ENCODE assay signal across 16 cellular contexts in the genomic region with DNA sequence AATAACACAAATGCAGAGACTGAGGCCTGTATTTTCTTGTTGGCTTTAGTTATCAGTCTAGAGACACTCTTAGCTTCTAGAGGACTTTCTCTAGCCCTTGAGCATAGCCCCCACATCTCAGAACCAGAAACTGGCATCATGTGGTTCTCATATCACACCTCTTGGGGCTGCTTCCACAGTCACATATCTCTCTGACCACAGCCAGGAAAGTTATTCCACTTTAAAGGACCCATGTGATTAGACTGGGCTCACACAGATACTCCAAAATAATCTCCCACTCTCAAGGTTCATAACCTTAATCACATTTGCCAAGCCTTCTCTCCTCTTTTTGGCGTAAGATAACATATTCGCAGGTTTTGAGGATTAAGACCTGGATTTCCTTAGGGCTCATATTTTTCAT.
DNase-seq lines count a peak whose midpoint lies in the region; ATAC-seq and TF ChIP-seq lines count a peak whose summit lies in the region.
"Had no signal": no experiment of that assay in that cellular context is flagged by ENCODE, and none has a peak within 500 bp of the region (broad histone marks: within the 10 kb centered on the region; RNA-seq: fewer than 3 reads in every experiment).

No MANE protein-coding gene starts in this region.

- 41 to 69% (median 58%) methylated on average over 2 of the region's 2 CpGs for WGBS in adrenal gland, 4 donors
- WGBS in prostate gland, result 62% methylated on average over 2 of the region's 2 CpGs

- H3K9me3 ChIP-seq in adrenal gland (replicated peaks in 1 of 3), result peaks cover 0 to 5% (median 0%) of the 10 kb centered on the region in 3 donors
- no peaks in the 10 kb centered on the region for H3K9me3 ChIP-seq in CD8-positive, alpha-beta memory T cell (ENCODE audit: low read length)
- no peaks in the 10 kb centered on the region for H3K9me3 ChIP-seq in prostate gland
- H3K9me3 ChIP-seq: BLaER1 treated with 17β-estradiol and CSF1 and Interleukin-3, amounts not matched to agents 10 nM and 100 nM had no signal

- TF ChIP-seq CTCF in adrenal gland (IDR thresholded peaks at IDR 0.05) (no peak), prostate gland (IDR thresholded peaks at IDR 0.05) (no peak)

- H3K27ac Mint-ChIP-seq in CD8-positive, alpha-beta memory T cell, result no peak overlapping the region
- H3K27ac Mint-ChIP-seq: CD4-positive, CD25-positive, alpha-beta regulatory T cell; H9 had no signal

- H3K36me3 ChIP-seq in adrenal gland (replicated peaks in 1 of 2), result no peaks in the 10 kb centered on the region
- no peaks in the 10 kb centered on the region for H3K36me3 ChIP-seq in CD8-positive, alpha-beta memory T cell (ENCODE audit: insufficient read depth, low read length)
- H3K36me3 ChIP-seq in prostate gland, result no peaks in the 10 kb centered on the region
- H3K36me3 ChIP-seq: BLaER1 treated with 17β-estradiol and CSF1 and Interleukin-3, amounts not matched to agents 10 nM and 100 nM had no signal

- H3K9me3 Mint-ChIP-seq in CD8-positive, alpha-beta memory T cell, result peaks cover 5 to 12% (median 6%) of the 10 kb centered on the region in 5 donors
- H3K9me3 Mint-ChIP-seq: H9 had no signal

- H3K4me3 ChIP-seq in adrenal gland, result no peak overlapping the region
- no peak overlapping the region for H3K4me3 ChIP-seq in CD8-positive, alpha-beta memory T cell (ENCODE audit: low read length)
- H3K4me3 ChIP-seq in prostate gland, result no peak overlapping the region
- H3K4me3 ChIP-seq: BLaER1 treated with 17β-estradiol and CSF1 and Interleukin-3, amounts not matched to agents 10 nM and 100 nM; GM12878 had no signal

- H3K27me3 ChIP-seq in adrenal gland (no peaks in the 10 kb centered on the region), prostate gland (replicated peaks; ENCODE audit: insufficient read depth) (no peaks in the 10 kb centered on the region)
- H3K27me3 ChIP-seq in CD8-positive, alpha-beta memory T cell (ENCODE audit: insufficient read depth, low read length, poor library complexity, severe bottlenecking), result no peaks in the 10 kb centered on the region
- H3K27me3 ChIP-seq: BLaER1 treated with 17β-estradiol and CSF1 and Interleukin-3, amounts not matched to agents 10 nM and 100 nM had no signal

- no peaks in the 10 kb centered on the region for H3K4me1 Mint-ChIP-seq in CD8-positive, alpha-beta memory T cell
- H3K4me1 Mint-ChIP-seq: CD4-positive, CD25-positive, alpha-beta regulatory T cell; H9 had no signal

- TF ChIP-seq POLR2A in adrenal gland (IDR thresholded peaks at IDR 0.05), result no peak
- no peak for TF ChIP-seq POLR2A in prostate gland (IDR thresholded peaks at IDR 0.05)

- H3K27ac ChIP-seq in adrenal gland (no peak overlapping the region), prostate gland (no peak overlapping the region)
- no peak overlapping the region for H3K27ac ChIP-seq in CD8-positive, alpha-beta memory T cell (ENCODE audit: low read depth, low read length)
- H3K27ac ChIP-seq: BLaER1 treated with 17β-estradiol and CSF1 and Interleukin-3, amounts not matched to agents 10 nM and 100 nM had no signal

- peak; percentile 81 to 82 for ATAC-seq in left cardiac atrium
- ATAC-seq in HG02610 (IDR thresholded peaks at IDR 0.05; ENCODE audit: unreplicated experiment), result no peak
- ATAC-seq: GM12878 had no signal

- POLR2A ChIA-PET in CD8-positive, alpha-beta memory T cell (lab: Charles Lee), result no interaction called here

- no peaks in the 10 kb centered on the region for H3K36me3 Mint-ChIP-seq in CD8-positive, alpha-beta memory T cell
- H3K36me3 Mint-ChIP-seq: CD4-positive, CD25-positive, alpha-beta regulatory T cell had no signal

- H3K4me1 ChIP-seq in adrenal gland (replicated peaks in 1 of 2), result peaks cover 0 to 6% of the 10 kb centered on the region in 2 donors
- no peaks in the 10 kb centered on the region for H3K4me1 ChIP-seq in CD8-positive, alpha-beta memory T cell (ENCODE audit: insufficient read depth, low read length)
- no peaks in the 10 kb centered on the region for H3K4me1 ChIP-seq in prostate gland (replicated peaks)
- H3K4me1 ChIP-seq: BLaER1 treated with 17β-estradiol and CSF1 and Interleukin-3, amounts not matched to agents 10 nM and 100 nM had no signal

- intact Hi-C loops in left cardiac atrium (cut with DNase I), result no loop called here
- intact Hi-C loops in adrenal gland (cut with DNase I), result no loop called here
- intact Hi-C loops in prostate gland (cut with DNase I), result no loop called here

- DNase-seq in OCI-M1 (lab: John Stamatoyannopoulos, UW) (peak; percentile 78), astrocyte of the hippocampus (ENCODE audit: low read depth, low spot score) (peak; percentile 1), left cardiac atrium (no peak), myocyte (ENCODE audit: low read depth) (peak; percentile 53), adrenal gland (no peak), prostate gland (ENCODE audit: low spot score) (no peak)
- no peak for DNase-seq in CD8-positive, alpha-beta memory T cell
- DNase-seq: ACHN; Calu3; CD4-positive, CD25-positive, alpha-beta regulatory T cell; DMS 273 treated with DMSO at 0.1 percent for 48 hours; GOT3; H9 had no signal

- no peaks in the 10 kb centered on the region for H3K27me3 Mint-ChIP-seq in CD8-positive, alpha-beta memory T cell
- H3K27me3 Mint-ChIP-seq: CD4-positive, CD25-positive, alpha-beta regulatory T cell had no signal

- CTCF ChIA-PET in CD8-positive, alpha-beta memory T cell (lab: Charles Lee), result no interaction called here

- no peak overlapping the region for H3K4me3 Mint-ChIP-seq in CD8-positive, alpha-beta memory T cell
- H3K4me3 Mint-ChIP-seq: CD4-positive, CD25-positive, alpha-beta regulatory T cell; H9 had no signal

Comparison
In these comparisons a context has a peak if more than half of its experiments do, and no peak if none do; other contexts are left out.
1. DNase-seq: peak in OCI-M1 (single experiment), astrocyte of the hippocampus (single experiment) and myocyte (single experiment); none in left cardiac atrium (single experiment), adrenal gland (0 of 7), CD8-positive, alpha-beta memory T cell (0 of 5) and prostate gland (single experiment).